ENCODE assay signal across 13 cellular contexts in the genomic region with DNA sequence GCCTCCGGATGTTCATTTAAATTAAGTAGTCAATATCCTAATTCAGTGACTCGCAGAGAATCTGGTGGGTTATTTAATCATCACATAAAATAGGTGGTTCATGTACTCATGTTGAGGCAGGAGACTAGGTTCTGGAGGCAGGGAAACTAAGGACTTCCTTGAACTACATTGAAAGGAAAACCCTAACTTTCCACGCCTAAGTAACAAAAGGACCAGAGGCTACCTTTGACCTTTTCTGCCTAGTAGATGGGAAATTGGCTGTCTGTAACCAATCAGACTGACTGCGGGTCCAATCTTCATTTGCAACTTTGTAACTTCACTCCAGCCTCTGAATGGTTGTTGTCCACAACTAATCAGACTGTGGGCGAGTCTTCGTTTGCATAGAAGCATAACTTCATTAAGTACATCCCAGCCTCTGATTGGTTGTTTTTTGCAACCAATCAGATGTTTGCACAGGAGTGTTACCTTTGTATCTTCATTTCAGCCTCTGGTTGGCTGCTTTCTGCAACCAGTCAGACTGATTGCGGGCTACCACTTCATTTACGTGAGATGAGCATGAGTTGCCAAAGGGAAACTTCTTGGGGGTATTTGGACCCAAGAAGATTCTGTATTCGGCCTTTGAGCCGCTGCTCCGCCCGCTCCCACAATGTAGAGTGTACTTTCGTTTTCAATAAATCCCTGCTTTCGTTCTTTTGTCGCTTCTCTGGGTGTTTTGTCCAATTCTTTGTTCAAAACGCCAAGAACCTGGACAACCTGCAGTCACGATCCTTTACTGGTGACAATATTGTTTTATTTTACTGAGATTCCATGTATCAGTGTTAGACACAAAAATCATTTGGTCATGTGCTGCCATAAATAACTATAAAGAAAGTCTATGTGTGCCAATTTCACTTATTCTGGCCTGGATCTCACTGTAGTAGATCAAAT. TPM values are rescaled to one million over a fixed set of nuclear protein-coding genes. Genes with fewer than 3 reads are reported as not detected.
DNase-seq lines count a peak whose midpoint lies in the region; ATAC-seq and TF ChIP-seq lines count a peak whose summit lies in the region.
"Had no signal": no experiment of that assay in that cellular context is flagged by ENCODE, and none has a peak within 500 bp of the region (broad histone marks: within the 10 kb centered on the region; RNA-seq: fewer than 3 reads in every experiment).

No MANE protein-coding gene starts in this region.

- H3K9me3 ChIP-seq in Peyer's patch, result no peaks in the 10 kb centered on the region
- H3K9me3 ChIP-seq in fibroblast of lung (ENCODE audit: control insufficient read depth, insufficient read depth, low read depth, low read length), result no peaks in the 10 kb centered on the region
- H3K9me3 ChIP-seq in testis, result no peaks in the 10 kb centered on the region
- H3K9me3 ChIP-seq: neutrophil, uterus had no signal

- TF ChIP-seq POLR2A in Peyer's patch (IDR thresholded peaks at IDR 0.05) (no peak), testis (IDR thresholded peaks at IDR 0.05) (no peak)

- TF ChIP-seq CTCF in Peyer's patch (IDR thresholded peaks at IDR 0.05) (no peak), fibroblast of lung (conservative IDR thresholded peaks at IDR 0.05 in 1 of 2, IDR thresholded peaks at IDR 0.05 in 1 of 2; ENCODE audit: low read depth in 1 of 2, low read length in 2 of 2) (no peak), testis (IDR thresholded peaks at IDR 0.05) (no peak)

- H3K27ac ChIP-seq in Peyer's patch (peak overlapping the region in 2 of 4 donors; percentile 15 to 26), fibroblast of lung (ENCODE audit: insufficient read depth, low read length) (no peak overlapping the region), testis (no peak overlapping the region)
- H3K27ac ChIP-seq: neutrophil had no signal

- H3K79me2 ChIP-seq in fibroblast of lung (ENCODE audit: control insufficient read depth, insufficient read depth, low read length), result peaks cover 19% of the 10 kb centered on the region

- ATAC-seq in HG02759 (IDR thresholded peaks at IDR 0.05; ENCODE audit: unreplicated experiment), result no peak
- ATAC-seq: left lobe of liver had no signal

- H3K9ac ChIP-seq in fibroblast of lung (ENCODE audit: insufficient read depth, low read length), result no peak overlapping the region

- H3K4me3 ChIP-seq in Peyer's patch (peak overlapping the region in 2 of 4 donors; percentile 18 to 98), fibroblast of lung (replicated peaks in 1 of 4; ENCODE audit: control extremely low read depth in 1 of 4, insufficient read depth in 1 of 4, low read depth in 3 of 4, low read length in 4 of 4) (no peak overlapping the region), testis (no peak overlapping the region)

- H3K4me2 ChIP-seq in fibroblast of lung (ENCODE audit: extremely low read depth, insufficient read depth, low read length), result peak overlapping the region; percentile 25

- peak overlapping the region; percentile 83 for H3K4me3 Mint-ChIP-seq in activated naive CD8-positive, alpha-beta T cell
- H3K4me3 Mint-ChIP-seq in activated naive CD8-positive, alpha-beta T cell treated with anti-CD3 and anti-CD28 coated beads for 36 hours, result no peak overlapping the region

- intact Hi-C loops in testis (cut with DNase I; ENCODE audit: low total_unique reads), result no loop called here

- WGBS in testis, 2 donors, result 65 to 68% methylated on average over 17 of the region's 17 CpGs

- H3K27ac Mint-ChIP-seq in activated naive CD8-positive, alpha-beta T cell, result no peak overlapping the region
- no peak overlapping the region for H3K27ac Mint-ChIP-seq in activated naive CD8-positive, alpha-beta T cell treated with anti-CD3 and anti-CD28 coated beads for 36 hours

- H3K27me3 ChIP-seq in Peyer's patch (no peaks in the 10 kb centered on the region), fibroblast of lung (ENCODE audit: control insufficient read depth, insufficient read depth, low read length) (no peaks in the 10 kb centered on the region), testis (no peaks in the 10 kb centered on the region)
- H3K27me3 ChIP-seq: uterus had no signal

- peaks cover 25% of the 10 kb centered on the region for H3K4me1 Mint-ChIP-seq in activated naive CD8-positive, alpha-beta T cell (ENCODE audit: low read depth)
- H3K4me1 Mint-ChIP-seq in activated naive CD8-positive, alpha-beta T cell treated with anti-CD3 and anti-CD28 coated beads for 36 hours, result peaks cover 27% of the 10 kb centered on the region

- H3K27me3 Mint-ChIP-seq in activated naive CD8-positive, alpha-beta T cell, result no peaks in the 10 kb centered on the region
- no peaks in the 10 kb centered on the region for H3K27me3 Mint-ChIP-seq in activated naive CD8-positive, alpha-beta T cell treated with anti-CD3 and anti-CD28 coated beads for 36 hours

- no peaks in the 10 kb centered on the region for H3K9me3 Mint-ChIP-seq in activated naive CD8-positive, alpha-beta T cell (ENCODE audit: low read depth)
- no peaks in the 10 kb centered on the region for H3K9me3 Mint-ChIP-seq in activated naive CD8-positive, alpha-beta T cell treated with anti-CD3 and anti-CD28 coated beads for 36 hours

- no peak for DNase-seq in activated naive CD8-positive, alpha-beta T cell treated with anti-CD3 and anti-CD28 coated beads for 36 hours
- DNase-seq in Peyer's patch, result peak in 2 of 3 donors; percentile 50 to 58
- no peak for DNase-seq in fibroblast of lung (ENCODE audit: low read depth in 2 of 2)
- peak; percentile 28 for DNase-seq in testis
- DNase-seq in NCI-H2227 (lab: John Stamatoyannopoulos, UW; ENCODE audit: unreplicated experiment), result no peak
- no peak for DNase-seq in GF-D8 (lab: John Stamatoyannopoulos, UW)
- DNase-seq: DND-41, Karpas-422, uterus had no signal

- no peaks in the 10 kb centered on the region for H4K20me1 ChIP-seq in fibroblast of lung (ENCODE audit: control insufficient read depth, extremely low read depth, insufficient read depth, low read length)

- no peaks in the 10 kb centered on the region for H3K36me3 ChIP-seq in Peyer's patch
- H3K36me3 ChIP-seq in fibroblast of lung (ENCODE audit: control insufficient read depth, insufficient read depth, low read length), result no peaks in the 10 kb centered on the region
- no peaks in the 10 kb centered on the region for H3K36me3 ChIP-seq in testis (ENCODE audit: low read depth, missing control alignments)
- H3K36me3 ChIP-seq: neutrophil, uterus had no signal

- no peak overlapping the region for H2AFZ ChIP-seq in fibroblast of lung (ENCODE audit: low read length)

- no peaks in the 10 kb centered on the region for H3K36me3 Mint-ChIP-seq in activated naive CD8-positive, alpha-beta T cell
- peaks cover 3% of the 10 kb centered on the region for H3K36me3 Mint-ChIP-seq in activated naive CD8-positive, alpha-beta T cell treated with anti-CD3 and anti-CD28 coated beads for 36 hours

- H3K4me1 ChIP-seq in Peyer's patch (peaks cover 0 to 27% (median 5%) of the 10 kb centered on the region in 4 donors), fibroblast of lung (ENCODE audit: control insufficient read depth, extremely low read depth, insufficient read depth, low read length) (no peaks in the 10 kb centered on the region), testis (peaks cover 27% of the 10 kb centered on the region)

RNA-seq across cellular contexts. Expression of a gene that starts 1.7 kb away (rescaled TPM):
- total RNA-seq in activated naive CD8-positive, alpha-beta T cell treated with anti-CD3 and anti-CD28 coated beads for 36 hours, result 10 to 100 TPM in 1 of 2 experiments, 1 to 10 TPM in 1; 8.4 to 10.2 TPM
- total RNA-seq in Peyer's patch, result 10 to 100 TPM; 26.8 to 39.6 (median 29.8) TPM
- 17.5 and 20.0 TPM in 2 replicates for total RNA-seq in fibroblast of lung
- polyA plus RNA-seq in fibroblast of lung, result 25.3 and 28.6 TPM in 2 replicates
- polyA plus RNA-seq in fibroblast of lung (2012), result 16.7 and 17.3 TPM in 2 replicates
- polyA minus RNA-seq in fibroblast of lung (ENCODE audit: low replicate concordance), result 5.9 and 13.9 TPM in 2 replicates
- 10 to 100 TPM; 15.9 to 23.2 TPM for total RNA-seq in testis
- 25.3 TPM for polyA plus RNA-seq in testis (ENCODE audit: insufficient read depth, low read depth, low replicate concordance)

Comparison
In these comparisons a context has a peak if more than half of its experiments do, and no peak if none do; other contexts are left out.
1. DNase-seq: peak in Peyer's patch (2 of 3) and testis (single experiment); none in activated naive CD8-positive, alpha-beta T cell treated with anti-CD3 and anti-CD28 coated beads for 36 hours (single experiment), fibroblast of lung (0 of 2), NCI-H2227 (single experiment) and GF-D8 (single experiment).